In the genomic region with DNA sequence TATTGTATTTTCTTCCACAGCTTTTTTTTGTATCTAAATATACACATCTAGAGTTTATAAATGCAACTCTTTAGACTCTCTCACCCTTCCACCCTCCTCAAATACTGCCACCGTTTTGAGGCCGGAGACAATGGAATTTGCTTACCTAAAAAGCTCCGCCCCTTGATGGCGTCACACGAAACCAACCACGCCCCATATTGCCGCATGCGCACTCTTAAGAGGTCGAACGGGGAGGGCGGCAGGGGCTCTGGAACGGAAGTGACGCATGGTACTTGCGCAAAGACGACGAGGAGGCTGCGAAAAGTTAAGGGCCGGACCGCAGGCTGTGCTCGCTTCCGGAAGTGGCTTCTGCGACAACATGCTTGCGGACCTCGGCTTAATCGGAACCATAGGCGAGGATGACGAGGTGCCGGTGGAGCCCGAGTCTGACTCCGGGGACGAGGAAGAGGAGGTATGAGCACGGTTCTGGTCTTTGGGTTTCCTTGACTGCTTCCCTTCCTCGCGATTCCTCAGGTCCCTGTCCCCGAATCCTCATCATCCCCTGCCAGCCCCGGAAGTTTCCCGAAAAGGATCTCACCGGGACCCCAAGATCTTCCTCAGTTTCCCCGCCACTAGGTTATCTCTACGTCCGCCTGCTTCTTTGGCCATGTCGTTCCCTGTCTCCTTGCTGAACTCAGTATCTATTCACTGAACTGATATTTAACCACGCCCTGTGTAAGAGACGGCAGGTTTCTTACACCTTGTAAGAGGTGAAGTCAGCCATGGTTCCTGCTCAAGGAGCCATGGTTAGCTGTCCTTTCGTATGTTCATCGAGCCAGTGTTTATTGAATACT, we compare ENCODE assay signal across 8 cellular contexts.
DNase-seq lines count a peak whose midpoint lies in the region; ATAC-seq lines count a peak whose summit lies in the region.

A gene with protein sequence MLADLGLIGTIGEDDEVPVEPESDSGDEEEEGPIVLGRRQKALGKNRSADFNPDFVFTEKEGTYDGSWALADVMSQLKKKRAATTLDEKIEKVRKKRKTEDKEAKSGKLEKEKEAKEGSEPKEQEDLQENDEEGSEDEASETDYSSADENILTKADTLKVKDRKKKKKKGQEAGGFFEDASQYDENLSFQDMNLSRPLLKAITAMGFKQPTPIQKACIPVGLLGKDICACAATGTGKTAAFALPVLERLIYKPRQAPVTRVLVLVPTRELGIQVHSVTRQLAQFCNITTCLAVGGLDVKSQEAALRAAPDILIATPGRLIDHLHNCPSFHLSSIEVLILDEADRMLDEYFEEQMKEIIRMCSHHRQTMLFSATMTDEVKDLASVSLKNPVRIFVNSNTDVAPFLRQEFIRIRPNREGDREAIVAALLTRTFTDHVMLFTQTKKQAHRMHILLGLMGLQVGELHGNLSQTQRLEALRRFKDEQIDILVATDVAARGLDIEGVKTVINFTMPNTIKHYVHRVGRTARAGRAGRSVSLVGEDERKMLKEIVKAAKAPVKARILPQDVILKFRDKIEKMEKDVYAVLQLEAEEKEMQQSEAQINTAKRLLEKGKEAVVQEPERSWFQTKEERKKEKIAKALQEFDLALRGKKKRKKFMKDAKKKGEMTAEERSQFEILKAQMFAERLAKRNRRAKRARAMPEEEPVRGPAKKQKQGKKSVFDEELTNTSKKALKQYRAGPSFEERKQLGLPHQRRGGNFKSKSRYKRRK (plus strand): TSS at position 326 of the 833 bp plus-strand sequence. CDS start 33 bp downstream, at position 359.

- peaks cover 24% of the 10 kb centered on the region for H3K4me1 ChIP-seq in BLaER1

- peaks cover 7% of the 10 kb centered on the region; the same call in 1 of the 2 replicates for H4K20me1 ChIP-seq in BLaER1

- no peaks in the 10 kb centered on the region for H3K9me3 ChIP-seq in BLaER1

- ATAC-seq in GM19328 (IDR thresholded peaks at IDR 0.05; ENCODE audit: unreplicated experiment) (peak; percentile 85), HG03520 (IDR thresholded peaks at IDR 0.05; ENCODE audit: unreplicated experiment) (peak; percentile 76)

- H3K9ac ChIP-seq in BLaER1, result peak within 1 kb of the TSS; percentile 92

- DNase-seq in NCI-H748 (lab: John Stamatoyannopoulos, UW; ENCODE audit: unreplicated experiment) (peak; percentile 94), dedifferentiated amniotic fluid mesenchymal stem cell (ENCODE audit: extremely low spot score) (peak; percentile 99), left kidney (ENCODE audit: low read depth, low spot score) (peak; percentile 99)
- DNase-seq in activated CD4-positive, alpha-beta T cell treated with anti-CD3 and anti-CD28 coated beads, Interleukin-2, amount 50 U/mL, for 1 hour, result peak; percentile 95
- DNase-seq in stimulated activated CD4-positive, alpha-beta T cell treated with anti-CD3 and anti-CD28 coated beads, Interleukin-2, amount 100 ng/mL, for 24 hours, result peak; percentile 94 to 95

- peaks cover 41% of the 10 kb centered on the region for H3K36me3 ChIP-seq in BLaER1

- peak within 1 kb of the TSS; percentile 91 for H3K27ac ChIP-seq in BLaER1

- H3K4me2 ChIP-seq in BLaER1, result peak within 1 kb of the TSS; percentile 83

- H3K27me3 ChIP-seq in BLaER1, result no peaks in the 10 kb centered on the region

- H3K4me3 ChIP-seq in BLaER1, result peak within 1 kb of the TSS; percentile 87

Comparison
In these comparisons a context has a peak if more than half of its experiments do, and no peak if none do; other contexts are left out.
1. Peak in every context shown above with its lines: DNase-seq, ATAC-seq, H3K4me3 ChIP-seq and H3K27ac ChIP-seq.